Comparison of ENCODE assay signal across 10 cellular contexts in the genomic region with DNA sequence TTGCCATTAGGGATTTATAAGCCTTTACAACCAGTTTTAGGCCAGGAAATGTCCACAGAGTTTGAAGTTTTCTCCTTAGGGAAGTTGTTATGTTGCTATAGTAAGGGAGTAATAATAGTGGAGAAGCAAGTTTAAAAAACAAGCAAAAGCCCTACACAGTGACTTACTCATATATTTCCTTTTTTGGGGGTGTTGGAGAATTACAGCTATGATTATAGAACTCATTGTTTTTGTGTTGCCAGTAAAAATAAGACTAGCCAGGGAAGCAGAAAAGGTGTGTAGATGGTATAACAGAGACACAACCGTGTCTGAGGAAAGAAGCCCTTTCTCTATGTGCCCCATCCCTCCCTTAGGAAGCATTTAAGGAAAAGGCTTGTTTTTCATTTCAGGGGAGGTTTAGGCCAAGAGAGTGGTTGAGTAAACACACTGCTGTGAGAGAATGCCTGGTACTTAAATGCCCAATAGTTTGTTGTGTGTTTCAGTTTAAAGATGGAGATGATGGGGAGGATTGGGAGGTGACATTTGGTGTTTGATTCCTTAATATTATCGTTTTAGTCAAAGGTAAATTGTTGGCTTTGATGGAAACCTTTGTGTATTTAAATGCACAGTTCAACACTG. TPM values are rescaled to one million over a fixed set of nuclear protein-coding genes. Genes with fewer than 3 reads are reported as not detected.
DNase-seq lines count a peak whose midpoint lies in the region; ATAC-seq, FAIRE-seq and TF ChIP-seq lines count a peak whose summit lies in the region.
"Had no signal": no experiment of that assay in that cellular context is flagged by ENCODE, and none has a peak within 500 bp of the region (broad histone marks: within the 10 kb centered on the region; RNA-seq: fewer than 3 reads in every experiment).

No MANE protein-coding gene starts in this region.

- H3K36me3 ChIP-seq in pancreas = no peaks in the 10 kb centered on the region

- peaks cover 23% of the 10 kb centered on the region for H3K4me1 Mint-ChIP-seq in WTC11
- peaks cover 23% of the 10 kb centered on the region for H3K4me1 Mint-ChIP-seq in stimulated activated naive CD8-positive, alpha-beta T cell treated with anti-CD3 and anti-CD28 coated beads, Interleukin-15, amount 100 ng/mL, for 72 hours

- no peaks in the 10 kb centered on the region for H3K27me3 ChIP-seq in right cardiac atrium (ENCODE audit: control insufficient read depth, insufficient read depth)
- no peaks in the 10 kb centered on the region for H3K27me3 ChIP-seq in pancreas

- FAIRE-seq in pancreas (lab: Jason Lieb, UNC) = no peak

- H3K4me3 Mint-ChIP-seq in WTC11 = peak overlapping the region; percentile 80
- H3K4me3 Mint-ChIP-seq in stimulated activated naive CD8-positive, alpha-beta T cell treated with anti-CD3 and anti-CD28 coated beads, Interleukin-15, amount 100 ng/mL, for 72 hours = peak overlapping the region; percentile 84 to 86

- H3K27me3 Mint-ChIP-seq in WTC11 (ENCODE audit: low read depth) = no peaks in the 10 kb centered on the region
- H3K27me3 Mint-ChIP-seq in stimulated activated naive CD8-positive, alpha-beta T cell treated with anti-CD3 and anti-CD28 coated beads, Interleukin-15, amount 100 ng/mL, for 72 hours = no peaks in the 10 kb centered on the region

- peak overlapping the region; percentile 64 for H3K27ac Mint-ChIP-seq in WTC11
- H3K27ac Mint-ChIP-seq in stimulated activated naive CD8-positive, alpha-beta T cell treated with anti-CD3 and anti-CD28 coated beads, Interleukin-15, amount 100 ng/mL, for 72 hours = peak overlapping the region; percentile 53 to 82

- CTCF ChIA-PET in WTC11 (lab: Charles Lee) = no interaction called here

- ATAC-seq in WTC11 (no peak), right cardiac atrium (no peak), GM19324 (IDR thresholded peaks at IDR 0.05; ENCODE audit: low FRiP score, unreplicated experiment) (no peak), pancreas (no peak)
- no peak for ATAC-seq in stimulated activated naive CD8-positive, alpha-beta T cell treated with anti-CD3 and anti-CD28 coated beads, Interleukin-15, amount 100 ng/mL, for 72 hours

- TF ChIP-seq CTCF in WTC11 (IDR thresholded peaks at IDR 0.05) (no peak), pancreas (IDR thresholded peaks at IDR 0.05) (no peak)

- WGBS in right cardiac atrium = 23% methylated on average over 2 of the region's 2 CpGs
- WGBS in pancreas, 2 donors = 5 to 8% methylated on average over 2 of the region's 2 CpGs

- peaks cover 5% of the 10 kb centered on the region; the same call in 1 of the 2 replicates for H3K9me3 Mint-ChIP-seq in WTC11
- H3K9me3 Mint-ChIP-seq in stimulated activated naive CD8-positive, alpha-beta T cell treated with anti-CD3 and anti-CD28 coated beads, Interleukin-15, amount 100 ng/mL, for 72 hours = peaks cover 0 to 5% of the 10 kb centered on the region in 2 donors

- no peaks in the 10 kb centered on the region for H3K36me3 Mint-ChIP-seq in WTC11

- H3K4me3 ChIP-seq in right cardiac atrium (ENCODE audit: low read length) (peak overlapping the region; percentile 90), pancreas (peak overlapping the region in 2 of 4 donors; percentile 88 to 98)

- DNase-seq in NOMO-1 (lab: John Stamatoyannopoulos, UW; ENCODE audit: unreplicated experiment in 2 of 2) (peak; percentile 18 to 34), NOMO-1 treated with dmso at 0.1 percent for 144 hours (lab: John Stamatoyannopoulos, UW; ENCODE audit: unreplicated experiment) (no peak), WTC11 (ENCODE audit: low spot score) (no peak), right cardiac atrium (no peak), H4 (ENCODE audit: low spot score) (no peak), pancreas (no peak)
- DNase-seq in stimulated activated naive CD8-positive, alpha-beta T cell treated with anti-CD3 and anti-CD28 coated beads, Interleukin-15, amount 100 ng/mL, for 72 hours = no peak
- DNase-seq: ACHN had no signal

- intact Hi-C loops in right cardiac atrium (cut with DNase I) = loop anchor here in 1 of 4 donors (10.0 kb wide), 1 partner anchor 111 kb away; no protein-coding TSS in a partner anchor
- intact Hi-C loops in pancreas (cut with DNase I) = no loop called here

- H3K27ac ChIP-seq in right cardiac atrium (ENCODE audit: low read length) (no peak overlapping the region), pancreas (peak overlapping the region in 2 of 4 donors; percentile 98 to 100)

- POLR2A ChIA-PET in WTC11 (lab: Charles Lee) = no interaction called here

- H3K4me1 ChIP-seq in right cardiac atrium (ENCODE audit: control insufficient read depth, insufficient read depth, low read length) = peaks cover 10% of the 10 kb centered on the region
- H3K4me1 ChIP-seq in pancreas = peaks cover 19 to 55% (median 50%) of the 10 kb centered on the region in 3 donors

- H3K9me3 ChIP-seq in right cardiac atrium (ENCODE audit: control insufficient read depth, low read length) (no peaks in the 10 kb centered on the region), pancreas (no peaks in the 10 kb centered on the region)

TF ChIP-seq in WTC11, 78 proteins besides CTCF, POLR2A, EP300 and RAD21:
- TF ChIP-seq ESRRA (CRISPR knock-in tag; IDR thresholded peaks at IDR 0.05; ENCODE audit: borderline replicate concordance) = no peak
- TF ChIP-seq, protein P1, sequence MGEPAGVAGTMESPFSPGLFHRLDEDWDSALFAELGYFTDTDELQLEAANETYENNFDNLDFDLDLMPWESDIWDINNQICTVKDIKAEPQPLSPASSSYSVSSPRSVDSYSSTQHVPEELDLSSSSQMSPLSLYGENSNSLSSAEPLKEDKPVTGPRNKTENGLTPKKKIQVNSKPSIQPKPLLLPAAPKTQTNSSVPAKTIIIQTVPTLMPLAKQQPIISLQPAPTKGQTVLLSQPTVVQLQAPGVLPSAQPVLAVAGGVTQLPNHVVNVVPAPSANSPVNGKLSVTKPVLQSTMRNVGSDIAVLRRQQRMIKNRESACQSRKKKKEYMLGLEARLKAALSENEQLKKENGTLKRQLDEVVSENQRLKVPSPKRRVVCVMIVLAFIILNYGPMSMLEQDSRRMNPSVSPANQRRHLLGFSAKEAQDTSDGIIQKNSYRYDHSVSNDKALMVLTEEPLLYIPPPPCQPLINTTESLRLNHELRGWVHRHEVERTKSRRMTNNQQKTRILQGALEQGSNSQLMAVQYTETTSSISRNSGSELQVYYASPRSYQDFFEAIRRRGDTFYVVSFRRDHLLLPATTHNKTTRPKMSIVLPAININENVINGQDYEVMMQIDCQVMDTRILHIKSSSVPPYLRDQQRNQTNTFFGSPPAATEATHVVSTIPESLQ (CRISPR knock-in tag; IDR thresholded peaks at IDR 0.05) = no peak
- no peak for TF ChIP-seq JAZF1 (CRISPR knock-in tag; IDR thresholded peaks at IDR 0.05)
- no peak for TF ChIP-seq GRHL2 (CRISPR knock-in tag; IDR thresholded peaks at IDR 0.05; ENCODE audit: insufficient replicate concordance, severe bottlenecking)
- TF ChIP-seq, protein P2, sequence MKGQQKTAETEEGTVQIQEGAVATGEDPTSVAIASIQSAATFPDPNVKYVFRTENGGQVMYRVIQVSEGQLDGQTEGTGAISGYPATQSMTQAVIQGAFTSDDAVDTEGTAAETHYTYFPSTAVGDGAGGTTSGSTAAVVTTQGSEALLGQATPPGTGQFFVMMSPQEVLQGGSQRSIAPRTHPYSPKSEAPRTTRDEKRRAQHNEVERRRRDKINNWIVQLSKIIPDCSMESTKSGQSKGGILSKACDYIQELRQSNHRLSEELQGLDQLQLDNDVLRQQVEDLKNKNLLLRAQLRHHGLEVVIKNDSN (CRISPR knock-in tag; IDR thresholded peaks at IDR 0.05) = no peak
- TF ChIP-seq, protein P3, sequence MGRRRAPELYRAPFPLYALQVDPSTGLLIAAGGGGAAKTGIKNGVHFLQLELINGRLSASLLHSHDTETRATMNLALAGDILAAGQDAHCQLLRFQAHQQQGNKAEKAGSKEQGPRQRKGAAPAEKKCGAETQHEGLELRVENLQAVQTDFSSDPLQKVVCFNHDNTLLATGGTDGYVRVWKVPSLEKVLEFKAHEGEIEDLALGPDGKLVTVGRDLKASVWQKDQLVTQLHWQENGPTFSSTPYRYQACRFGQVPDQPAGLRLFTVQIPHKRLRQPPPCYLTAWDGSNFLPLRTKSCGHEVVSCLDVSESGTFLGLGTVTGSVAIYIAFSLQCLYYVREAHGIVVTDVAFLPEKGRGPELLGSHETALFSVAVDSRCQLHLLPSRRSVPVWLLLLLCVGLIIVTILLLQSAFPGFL (CRISPR knock-in tag; IDR thresholded peaks at IDR 0.05; ENCODE audit: borderline replicate concordance) = no peak

RNA-seq across cellular contexts. Expression of a gene that starts 2.4 kb away (rescaled TPM):
- total RNA-seq in WTC11 (2021) (137 to 142 TPM (median 137 TPM) in 3 replicates), right cardiac atrium (100 to 1,000 TPM; 172 to 206 (median 204) TPM), pancreas (100 to 1,000 TPM in 2 of 6 donors, 10 to 100 TPM in 4; 85.7 to 117 (median 99.5) TPM)
- polyA plus RNA-seq in right cardiac atrium (199 TPM), pancreas (10 to 100 TPM; 33.5 to 80.3 TPM)
- 318 and 364 TPM in 2 replicates for total RNA-seq in H4 (2014; rRNA removed; shearing (Covaris generic))

RNA-seq across cellular contexts. Expression of a gene that starts 30.4 kb away (rescaled TPM):
- total RNA-seq in WTC11 (2021) (0.09 to 0.26 TPM (median 0.14 TPM) in 3 replicates), right cardiac atrium (under 1 TPM in 2 of 4 donors, not detected in 2; 0.23 to 0.42 TPM), pancreas (not detected)
- polyA plus RNA-seq in right cardiac atrium (not detected), pancreas (not detected)
- 0.29 and 0.55 TPM in 2 replicates for total RNA-seq in H4 (2014; rRNA removed; shearing (Covaris generic))
- total RNA-seq: myocyte had no signal

Comparison
In these comparisons a context has a peak if more than half of its experiments do, and no peak if none do; other contexts are left out.
1. DNase-seq: peak in NOMO-1 (2 of 2); none in NOMO-1 treated with dmso at 0.1 percent for 144 hours (single experiment), WTC11 (single experiment), right cardiac atrium (0 of 3), stimulated activated naive CD8-positive, alpha-beta T cell treated with anti-CD3 and anti-CD28 coated beads, Interleukin-15, amount 100 ng/mL, for 72 hours (0 of 2), H4 (single experiment) and pancreas (0 of 6).